In the genomic region with DNA sequence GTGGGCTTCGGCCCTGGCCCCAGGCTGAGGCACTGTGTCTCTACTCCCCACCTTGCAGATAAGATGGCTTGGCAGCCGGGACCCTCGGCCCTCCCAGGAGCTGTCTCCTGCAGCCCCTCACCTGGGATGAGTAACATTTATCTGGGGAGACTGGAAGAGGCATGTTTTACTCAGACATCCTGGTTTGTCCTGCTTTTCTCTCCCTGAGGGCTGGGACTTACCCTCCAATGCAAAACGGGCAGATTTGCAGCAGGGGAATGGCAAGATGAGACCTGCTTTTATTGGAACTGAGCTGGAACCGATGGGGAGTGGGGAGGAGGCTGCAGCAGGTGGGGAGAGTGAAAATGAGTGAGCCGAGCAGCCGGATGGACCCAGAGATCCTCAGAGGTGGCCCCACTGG, we compare ENCODE assay signal across 19 cellular contexts. TPM values are rescaled to one million over a fixed set of nuclear protein-coding genes. Genes with fewer than 3 reads are reported as not detected.
DNase-seq lines count a peak whose midpoint lies in the region; ATAC-seq, FAIRE-seq and TF ChIP-seq lines count a peak whose summit lies in the region.
"Had no signal": no experiment of that assay in that cellular context is flagged by ENCODE, and none has a peak within 500 bp of the region (broad histone marks: within the 10 kb centered on the region; RNA-seq: fewer than 3 reads in every experiment).

No MANE protein-coding gene starts in this region.

- POLR2A ChIA-PET in HepG2 (lab: Yijun Ruan, JAX), result no interaction called here
- POLR2A ChIA-PET in OCI-LY7 (lab: Charles Lee), result interaction anchor here (1.0 to 4.2 kb wide), 8 partner anchors 8 to 40 kb away, joined by 3 to 29 read pairs (median 5); no protein-coding TSS in a partner anchor

- H2AFZ ChIP-seq in HepG2 (ENCODE audit: low read length), result no peak overlapping the region
- H2AFZ ChIP-seq in OCI-LY7 (ENCODE audit: low read length), result peak overlapping the region; percentile 4; the same call in 1 of the 2 replicates

- peak overlapping the region in 1 of 3 experiments; percentile 45; a peak in 1 of 6 replicates for H3K4me3 ChIP-seq in HepG2 (replicated peaks in 1 of 3; ENCODE audit: insufficient read depth in 1 of 3, low read depth in 2 of 3, low read length in 3 of 3)
- no peak overlapping the region for H3K4me3 ChIP-seq in right lobe of liver
- H3K4me3 ChIP-seq in OCI-LY7 (ENCODE audit: low read depth, low read length, poor library complexity, severe bottlenecking), result peak overlapping the region; percentile 51
- H3K4me3 ChIP-seq: A549, upper lobe of left lung had no signal

- no peak for TF ChIP-seq CTCF in HepG2 (CRISPR knock-in tag; IDR thresholded peaks at IDR 0.05)
- TF ChIP-seq CTCF in right lobe of liver (IDR thresholded peaks at IDR 0.05), result no peak
- TF ChIP-seq CTCF in OCI-LY7 (conservative IDR thresholded peaks at IDR 0.05; ENCODE audit: low read length), result no peak

- BruUV-seq in HepG2 (replicated peaks; lab: Mats Ljungman, UMichigan) (no TSS peak), OCI-LY7 (replicated peaks; lab: Mats Ljungman, UMichigan) (TSS peak; percentile 60)

- H3K4me2 ChIP-seq in HepG2 (ENCODE audit: low read depth, low read length) (peak overlapping the region; percentile 56), OCI-LY7 (ENCODE audit: low read length) (peak overlapping the region; percentile 74)
- H3K4me2 ChIP-seq: A549 had no signal

- no peaks in the 10 kb centered on the region for H3K79me2 ChIP-seq in HepG2 (ENCODE audit: insufficient read depth, low read length)
- H3K79me2 ChIP-seq in OCI-LY7 (ENCODE audit: insufficient read depth, low read depth, low read length), result peaks cover 5% of the 10 kb centered on the region; the same call in 1 of the 2 replicates

- FAIRE-seq in HepG2 (lab: Jason Lieb, UNC), result no peak
- FAIRE-seq: A549, endometrium had no signal

- WGBS in HepG2 (ENCODE audit: low lambda C conversion rate), result 33% methylated on average over 7 of the region's 7 CpGs
- WGBS in right lobe of liver (ENCODE audit: insufficient coverage, low coverage, low lambda C conversion rate, missing lambda C conversion rate), result 63% methylated on average over 5 of the region's 7 CpGs

- DNase-seq in HepG2 (ENCODE audit: low spot score) (no peak), right lobe of liver (no peak), OCI-LY7 (ENCODE audit: low spot score) (peak; percentile 37), ureter (ENCODE audit: low spot score) (peak; percentile 47), SHP77 (lab: John Stamatoyannopoulos, UW) (no peak), NCI-H1417 treated with DMSO at 0.1 percent for 48 hours (lab: John Stamatoyannopoulos, UW) (no peak)
- DNase-seq: activated CD4-positive, CD25-positive, alpha-beta regulatory T cell treated with anti-CD3 and anti-CD28 coated beads, Interleukin-2, amount 50 U/mL, for 72 hours; Kasumi-1; NCI-H1930; NCI-H748 treated with DMSO at 0.1 percent for 48 hours; nucleus accumbens; stimulated activated naive CD4-positive, alpha-beta T cell; upper lobe of left lung had no signal

- in situ Hi-C loops in HepG2 (cut with HindIII; ENCODE audit: extremely low pct_ligation_motif_present, low pct_unique_long_range_greater_than_20kb), result no loop called here

- no peak for TF ChIP-seq RAD21 in HepG2 (CRISPR knock-in tag; IDR thresholded peaks at IDR 0.05)

- ATAC-seq in HepG2 (peak; percentile 14; the same call in 1 of the 3 replicates), right lobe of liver (no peak), esophagus mucosa (peak; percentile 75), HG02798 (IDR thresholded peaks at IDR 0.05; ENCODE audit: poor library complexity, unreplicated experiment) (no peak)

- TF ChIP-seq EP300 in HepG2 (IDR thresholded peaks at IDR 0.05; ENCODE audit: low read depth in 2 of 2, low read length in 2 of 2) (no peak), HepG2 (CRISPR knock-in tag; IDR thresholded peaks at IDR 0.05; ENCODE audit: borderline replicate concordance) (no peak)

- H3K9me3 ChIP-seq in HepG2 (ENCODE audit: low read length) (no peaks in the 10 kb centered on the region), right lobe of liver (no peaks in the 10 kb centered on the region), OCI-LY7 (ENCODE audit: low read length) (no peaks in the 10 kb centered on the region)
- H3K9me3 ChIP-seq: A549, upper lobe of left lung had no signal

- 0 out of 5 replicates have a peak, but pooled peaks cover 0 to 2% of the 10 kb centered on the region in 2 experiments for H3K27me3 ChIP-seq in HepG2 (ENCODE audit: control insufficient read depth in 1 of 2, insufficient read depth in 2 of 2, low read length in 2 of 2)
- no peaks in the 10 kb centered on the region for H3K27me3 ChIP-seq in right lobe of liver
- H3K27me3 ChIP-seq: upper lobe of left lung had no signal

- no peaks in the 10 kb centered on the region for H3K36me3 ChIP-seq in HepG2 (replicated peaks in 1 of 2; ENCODE audit: control insufficient read depth in 1 of 2, insufficient read depth in 2 of 2, low read length in 2 of 2)
- H3K36me3 ChIP-seq in right lobe of liver, result no peaks in the 10 kb centered on the region
- H3K36me3 ChIP-seq in OCI-LY7 (ENCODE audit: insufficient read depth, low read length), result no peaks in the 10 kb centered on the region
- H3K36me3 ChIP-seq: upper lobe of left lung had no signal

- CTCF ChIA-PET in HepG2 (lab: Yijun Ruan, JAX; ENCODE audit: low intra/inter-chr PET ratio, low total read pairs), result no interaction called here
- CTCF ChIA-PET in OCI-LY7 (lab: Charles Lee; ENCODE audit: unreplicated experiment), result no interaction called here

- no peaks in the 10 kb centered on the region for H3K9me2 ChIP-seq in OCI-LY7 (ENCODE audit: insufficient read depth, low read length)

- TF ChIP-seq POLR2A in HepG2 (IDR thresholded peaks at IDR 0.05; ENCODE audit: insufficient read depth in 1 of 2, low read depth in 2 of 2, low read length in 2 of 2), result no peak
- TF ChIP-seq POLR2A in right lobe of liver (IDR thresholded peaks at IDR 0.05), result no peak

- H3K9ac ChIP-seq in HepG2 (ENCODE audit: insufficient read depth, low read depth, low read length), result no peak overlapping the region

- intact Hi-C loops in HepG2 (cut with micrococcal nuclease; ENCODE audit: unreplicated experiment) (no loop called here), right lobe of liver (cut with DNase I) (no loop called here), OCI-LY7 (cut with micrococcal nuclease; ENCODE audit: unreplicated experiment) (no loop called here)

- H4K20me1 ChIP-seq in HepG2 (ENCODE audit: insufficient read depth, low read length), result no peaks in the 10 kb centered on the region
- no peaks in the 10 kb centered on the region for H4K20me1 ChIP-seq in OCI-LY7 (ENCODE audit: insufficient read depth, low read length)

- peaks cover 56% of the 10 kb centered on the region for H3K4me1 ChIP-seq in HepG2 (ENCODE audit: insufficient read depth, low read length)
- H3K4me1 ChIP-seq in right lobe of liver, result peaks cover 0 to 4% (median 0%) of the 10 kb centered on the region in 4 donors
- H3K4me1 ChIP-seq in OCI-LY7 (ENCODE audit: insufficient read depth, low read length, poor library complexity, severe bottlenecking), result peaks cover 86% of the 10 kb centered on the region
- H3K4me1 ChIP-seq: upper lobe of left lung had no signal

- H3K27ac ChIP-seq in HepG2 (ENCODE audit: extremely low read length, insufficient read depth, low read length) (no peak overlapping the region), right lobe of liver (no peak overlapping the region), OCI-LY7 (ENCODE audit: low read depth, low read length, poor library complexity, severe bottlenecking) (peak overlapping the region; percentile 97)
- H3K27ac ChIP-seq: A549, upper lobe of left lung had no signal

RNA-seq across cellular contexts. Expression of a gene that starts 27.3 kb away (rescaled TPM):
- 42.6 and 49.8 TPM in 2 replicates for total RNA-seq in HepG2 (2016; rRNA removed; fragmentation: Illumina TruSeq; extraction: Trizol)
- 25.2 and 26.2 TPM in 2 replicates for total RNA-seq in HepG2 (2016; cell fraction: cytosol; rRNA removed; fragmentation: Illumina TruSeq; extraction: Trizol; ENCODE audit: low read depth)
- total RNA-seq in HepG2 (2016; cell fraction: insoluble cytoplasmic fraction; rRNA removed; fragmentation: Illumina TruSeq; extraction: Trizol), result 40.8 and 52.8 TPM in 2 replicates
- total RNA-seq in HepG2 (2016; cell fraction: membrane; rRNA removed; fragmentation: Illumina TruSeq; extraction: Trizol), result 31.5 and 33.2 TPM in 2 replicates
- 21.4 and 24.8 TPM in 2 replicates for total RNA-seq in HepG2 (2016; cell fraction: nucleus; rRNA removed; fragmentation: Illumina TruSeq; extraction: Trizol)
- 23.8 and 27.9 TPM in 2 replicates for polyA plus RNA-seq in HepG2 (2011; rRNA removed)
- 13.1 and 17.7 TPM in 2 replicates for polyA plus RNA-seq in HepG2 (2011; cell fraction: cytosol; rRNA removed)
- 8.2 and 9.0 TPM in 2 replicates for polyA plus RNA-seq in HepG2 (2011; cell fraction: nucleus; rRNA removed)
- 25.8 and 29.5 TPM in 2 replicates for polyA plus RNA-seq in HepG2 (2012)
- 8.2 and 10.4 TPM in 2 replicates for polyA plus RNA-seq in HepG2 (2016; cell fraction: cytosol; fragmentation: Illumina TruSeq; extraction: Trizol; ENCODE audit: low read depth)
- polyA plus RNA-seq in HepG2 (2016; cell fraction: insoluble cytoplasmic fraction; fragmentation: Illumina TruSeq; extraction: Trizol; ENCODE audit: low read depth), result 65.7 and 70.2 TPM in 2 replicates
- polyA plus RNA-seq in HepG2 (2016; cell fraction: membrane; fragmentation: Illumina TruSeq; extraction: Trizol; ENCODE audit: low read depth), result 21.4 and 22.3 TPM in 2 replicates
- polyA plus RNA-seq in HepG2 (2016; cell fraction: nucleus; fragmentation: Illumina TruSeq; extraction: Trizol; ENCODE audit: insufficient read depth, low read depth), result 32.4 and 34.7 TPM in 2 replicates
- 18.4 and 18.9 TPM in 2 replicates for polyA minus RNA-seq in HepG2 (2011; rRNA and poly(A)+ RNA removed; ENCODE audit: low replicate concordance)
- polyA minus RNA-seq in HepG2 (2011; cell fraction: cytosol; rRNA and poly(A)+ RNA removed), result 25.8 and 28.5 TPM in 2 replicates
- 19.7 and 20.6 TPM in 2 replicates for polyA minus RNA-seq in HepG2 (2011; cell fraction: nucleus; rRNA and poly(A)+ RNA removed)
- total RNA-seq in right lobe of liver, result 10 to 100 TPM; 30.3 to 45.5 (median 38.8) TPM
- 115 and 124 TPM in 2 replicates for total RNA-seq in OCI-LY7 (2014; rRNA removed; shearing (Covaris generic))
- total RNA-seq in OCI-LY7 (2022), result 216 and 222 TPM in 2 replicates
- total RNA-seq in esophagus mucosa, result 93.4 TPM
- 50.9 TPM for total RNA-seq in ureter

RNA-seq across cellular contexts. Expression of a gene that starts 39.9 kb away (rescaled TPM):
- total RNA-seq in HepG2 (2016; rRNA removed; fragmentation: Illumina TruSeq; extraction: Trizol), result not detected in 2 replicates
- not detected in 2 replicates for total RNA-seq in HepG2 (2016; cell fraction: cytosol; rRNA removed; fragmentation: Illumina TruSeq; extraction: Trizol; ENCODE audit: low read depth)
- total RNA-seq in HepG2 (2016; cell fraction: insoluble cytoplasmic fraction; rRNA removed; fragmentation: Illumina TruSeq; extraction: Trizol), result 0.15 TPM in 1 of 2 replicates, not detected in the other
- not detected in 2 replicates for total RNA-seq in HepG2 (2016; cell fraction: membrane; rRNA removed; fragmentation: Illumina TruSeq; extraction: Trizol)
- not detected in 2 replicates for total RNA-seq in HepG2 (2016; cell fraction: nucleus; rRNA removed; fragmentation: Illumina TruSeq; extraction: Trizol)
- 0.20 TPM in 1 of 2 replicates, not detected in the other for polyA plus RNA-seq in HepG2 (2011; rRNA removed)
- polyA plus RNA-seq in HepG2 (2011; cell fraction: cytosol; rRNA removed), result 0.11 and 0.13 TPM in 2 replicates
- polyA plus RNA-seq in HepG2 (2011; cell fraction: nucleus; rRNA removed), result 0.32 and 0.45 TPM in 2 replicates
- polyA plus RNA-seq in HepG2 (2012), result 0.27 and 0.36 TPM in 2 replicates
- polyA plus RNA-seq in HepG2 (2016; cell fraction: cytosol; fragmentation: Illumina TruSeq; extraction: Trizol; ENCODE audit: low read depth), result not detected in 2 replicates
- polyA plus RNA-seq in HepG2 (2016; cell fraction: insoluble cytoplasmic fraction; fragmentation: Illumina TruSeq; extraction: Trizol; ENCODE audit: low read depth), result not detected in 2 replicates
- not detected in 2 replicates for polyA plus RNA-seq in HepG2 (2016; cell fraction: membrane; fragmentation: Illumina TruSeq; extraction: Trizol; ENCODE audit: low read depth)
- not detected in 2 replicates for polyA plus RNA-seq in HepG2 (2016; cell fraction: nucleus; fragmentation: Illumina TruSeq; extraction: Trizol; ENCODE audit: insufficient read depth, low read depth)
- 0.08 TPM in 1 of 2 replicates, not detected in the other for polyA minus RNA-seq in HepG2 (2011; rRNA and poly(A)+ RNA removed; ENCODE audit: low replicate concordance)
- not detected in 2 replicates for polyA minus RNA-seq in HepG2 (2011; cell fraction: cytosol; rRNA and poly(A)+ RNA removed)
- not detected in 2 replicates for polyA minus RNA-seq in HepG2 (2011; cell fraction: nucleus; rRNA and poly(A)+ RNA removed)
- total RNA-seq in right lobe of liver, result not detected
- 43.8 and 51.2 TPM in 2 replicates for total RNA-seq in OCI-LY7 (2014; rRNA removed; shearing (Covaris generic))
- total RNA-seq in OCI-LY7 (2022), result 52.3 and 54.6 TPM in 2 replicates
- 0.48 TPM for total RNA-seq in esophagus mucosa
- 0.26 TPM for total RNA-seq in ureter
- total RNA-seq: mesenteric fat pad, skeletal muscle tissue had no signal
- polyA plus RNA-seq: A549 had no signal

Comparison
In these comparisons a context has a peak if more than half of its experiments do, and no peak if none do; other contexts are left out.
1. ATAC-seq: peak in HepG2 (single experiment) and esophagus mucosa (single experiment); none in right lobe of liver (0 of 4) and HG02798 (single experiment).
2. DNase-seq: peak in OCI-LY7 (single experiment) and ureter (single experiment); none in HepG2 (single experiment), right lobe of liver (0 of 3), SHP77 (0 of 2) and NCI-H1417 treated with DMSO at 0.1 percent for 48 hours (single experiment).
3. RNA of a gene that starts 39.9 kb away (total RNA-seq): 43.8 to 54.6 TPM in OCI-LY7; 0.48 TPM in esophagus mucosa (single experiment), 0.26 TPM in ureter (single experiment), not detected in right lobe of liver and 0.15 TPM in HepG2; every median in the first group is over 10 times any median in the second.